12 cellular contexts compared by ENCODE assay signal in the genomic region with DNA sequence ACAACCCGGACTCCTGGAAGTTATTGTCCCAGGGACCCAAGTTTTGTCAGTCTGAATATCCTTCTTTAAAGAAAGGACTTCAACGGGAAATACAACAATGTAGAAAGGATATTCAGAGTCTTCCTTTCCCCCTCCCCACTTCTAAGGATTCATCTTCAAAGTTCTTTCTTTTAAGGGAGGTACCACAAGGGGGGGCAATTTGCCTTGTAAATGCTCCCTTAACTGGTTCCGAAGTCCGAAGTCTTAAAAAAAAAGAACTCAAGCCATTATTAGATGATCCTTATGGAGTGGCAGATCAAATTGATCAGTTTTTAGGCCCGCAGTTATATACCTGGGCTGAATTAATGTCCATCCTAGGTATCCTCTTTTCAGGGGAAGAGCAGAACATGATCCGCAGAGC. TPM values are rescaled to one million over a fixed set of nuclear protein-coding genes. Genes with fewer than 3 reads are reported as not detected.
DNase-seq lines count a peak whose midpoint lies in the region; ATAC-seq and TF ChIP-seq lines count a peak whose summit lies in the region.
"Had no signal": no experiment of that assay in that cellular context is flagged by ENCODE, and none has a peak within 500 bp of the region (broad histone marks: within the 10 kb centered on the region; RNA-seq: fewer than 3 reads in every experiment).

No MANE protein-coding gene starts in this region.

- DNase-seq in GM06990 (ENCODE audit: extremely low read depth, insufficient read length) (no peak), SKM-1 (lab: John Stamatoyannopoulos, UW; ENCODE audit: unreplicated experiment) (peak; percentile 42), hepatocyte (ENCODE audit: low spot score) (peak; percentile 81), GM19238 (ENCODE audit: insufficient read length, low spot score) (no peak)
- no peak for DNase-seq in activated CD4-positive, alpha-beta T cell treated with anti-CD3 and anti-CD28 coated beads for 4 hours
- DNase-seq: activated T-cell treated with anti-CD3 and anti-CD28 coated beads, Interleukin-2, amount 50 U/mL, for 1 hour; CD8-positive, alpha-beta T cell; cerebellar nuclear complex; NCI-H446 had no signal

- TF ChIP-seq CTCF in 22Rv1 (IDR thresholded peaks at IDR 0.05) (peak; percentile 62), GM06990 (IDR thresholded peaks at IDR 0.05; ENCODE audit: insufficient read depth, low read length, poor library complexity, severe bottlenecking) (peak; percentile 11), hepatocyte (IDR thresholded peaks at IDR 0.05; ENCODE audit: poor library complexity) (peak; percentile 65)

- H2AFZ ChIP-seq in hepatocyte, result no peak overlapping the region

- H3K27me3 ChIP-seq in GM06990 (replicated peaks; ENCODE audit: control insufficient read depth, insufficient read depth, low read length), result no peaks in the 10 kb centered on the region
- H3K27me3 ChIP-seq in hepatocyte, result peaks cover 2% of the 10 kb centered on the region

- ATAC-seq in HG02759 (IDR thresholded peaks at IDR 0.05; ENCODE audit: unreplicated experiment), result no peak
- no peak for ATAC-seq in esophagus mucosa
- ATAC-seq: CD8-positive, alpha-beta T cell had no signal

- no peaks in the 10 kb centered on the region for H3K9me3 ChIP-seq in hepatocyte (ENCODE audit: low read depth)

- H3K4me1 ChIP-seq in hepatocyte (ENCODE audit: insufficient read depth), result no peaks in the 10 kb centered on the region

- H3K9me2 ChIP-seq in hepatocyte (replicated peaks; ENCODE audit: insufficient read depth), result no peaks in the 10 kb centered on the region

- H3K4me3 ChIP-seq in GM06990 (replicated peaks; ENCODE audit: low read depth, low read length), result no peak overlapping the region
- H3K4me3 ChIP-seq in hepatocyte, result no peak overlapping the region

- no peaks in the 10 kb centered on the region for H3K79me2 ChIP-seq in hepatocyte

- H3K27ac ChIP-seq in 22Rv1 (no peak overlapping the region), hepatocyte (no peak overlapping the region)

- no peaks in the 10 kb centered on the region for H4K20me1 ChIP-seq in hepatocyte (ENCODE audit: insufficient read depth, poor library complexity, severe bottlenecking)

- WGBS in hepatocyte (ENCODE audit: low lambda C conversion rate, missing lambda C conversion rate), result 35% methylated on average over 6 of the region's 6 CpGs

- H3K36me3 ChIP-seq in GM06990 (ENCODE audit: control insufficient read depth, insufficient read depth, low read length) (no peaks in the 10 kb centered on the region), hepatocyte (replicated peaks; ENCODE audit: insufficient read depth, low read depth) (no peaks in the 10 kb centered on the region)

- H3K4me2 ChIP-seq in hepatocyte, result no peak overlapping the region

RNA-seq across cellular contexts. Expression of gene SERINC2, which starts 47.0 kb away (rescaled TPM):
- total RNA-seq in hepatocyte, result 53.6 and 70.2 TPM in 2 replicates
- polyA plus RNA-seq in hepatocyte, result 154 and 164 TPM in 2 replicates
- total RNA-seq in esophagus mucosa, result 109 TPM
- total RNA-seq: CD8-positive, alpha-beta T cell had no signal

Comparison
In these comparisons a context has a peak if more than half of its experiments do, and no peak if none do; other contexts are left out.
1. CTCF ChIP-seq: peak in every context shown above with its lines; median percentile 65 in hepatocyte; 62 in 22Rv1; 11 in GM06990.
2. DNase-seq: peak in SKM-1 (single experiment) and hepatocyte (single experiment); none in GM06990 (single experiment), activated CD4-positive, alpha-beta T cell treated with anti-CD3 and anti-CD28 coated beads for 4 hours (0 of 2) and GM19238 (single experiment).